ENCODE assay signal across 17 cellular contexts in genomic region chr2:70371753-70372152, GRCh38.
A peak's percentile ranks its signal among the peaks of the same experiment; 100 is the strongest.
DNase-seq lines count a peak whose midpoint lies in the region; ATAC-seq and TF ChIP-seq lines count a peak whose summit lies in the region.
"Had no signal": no experiment of that assay in that cellular context is flagged by ENCODE, and none has a peak within 500 bp of the region (broad histone marks: within the 10 kb centered on the region; RNA-seq: fewer than 3 reads in every experiment).

No MANE protein-coding gene starts in this region.

- H3K4me1 Mint-ChIP-seq in progenitor cell of endocrine pancreas (ENCODE audit: low read depth) = no peaks in the 10 kb centered on the region
- H3K4me1 Mint-ChIP-seq: activated naive CD8-positive, alpha-beta T cell treated with anti-CD3 and anti-CD28 coated beads, Interleukin-2, amount 10 ng/mL, durations not matched to agents 7 days and 5 days had no signal

- DNase-seq in A172 (ENCODE audit: low spot score) = peak; percentile 85
- DNase-seq in H4 (ENCODE audit: low spot score) = peak; percentile 35
- DNase-seq in SW 1271 (lab: John Stamatoyannopoulos, UW) = peak; percentile 26 to 85
- DNase-seq in fibroblast of mammary gland (ENCODE audit: low read depth) = peak; percentile 67
- DNase-seq in central memory CD4-positive, alpha-beta T cell = no peak
- DNase-seq in progenitor cell of endocrine pancreas (ENCODE audit: low spot score, unreplicated experiment) = no peak
- DNase-seq: activated naive CD8-positive, alpha-beta T cell treated with anti-CD3 and anti-CD28 coated beads, Interleukin-2, amount 10 ng/mL, durations not matched to agents 7 days and 5 days; DND-41; H7; NCI-H1105 treated with DMSO at 0.1 percent for 48 hours; NCI-H524 treated with DMSO at 0.1 percent for 48 hours; occipital lobe; SHP77 treated with DMSO at 0.1 percent for 48 hours; WERI-Rb-1 had no signal

- H3K36me3 Mint-ChIP-seq in progenitor cell of endocrine pancreas (ENCODE audit: insufficient read depth) = no peaks in the 10 kb centered on the region
- H3K36me3 Mint-ChIP-seq: activated naive CD8-positive, alpha-beta T cell treated with anti-CD3 and anti-CD28 coated beads, Interleukin-2, amount 10 ng/mL, durations not matched to agents 7 days and 5 days had no signal

- H3K4me3 Mint-ChIP-seq in progenitor cell of endocrine pancreas (ENCODE audit: low read depth) = no peak overlapping the region
- H3K4me3 Mint-ChIP-seq: activated naive CD8-positive, alpha-beta T cell treated with anti-CD3 and anti-CD28 coated beads, Interleukin-2, amount 10 ng/mL, durations not matched to agents 7 days and 5 days had no signal

- no peak overlapping the region for H3K27ac Mint-ChIP-seq in progenitor cell of endocrine pancreas
- H3K27ac Mint-ChIP-seq: activated naive CD8-positive, alpha-beta T cell treated with anti-CD3 and anti-CD28 coated beads, Interleukin-2, amount 10 ng/mL, durations not matched to agents 7 days and 5 days had no signal

- ATAC-seq in GM18517 (IDR thresholded peaks at IDR 0.05; ENCODE audit: unreplicated experiment) (no peak), HG03442 (IDR thresholded peaks at IDR 0.05; ENCODE audit: unreplicated experiment) (no peak)

- H3K27me3 Mint-ChIP-seq in progenitor cell of endocrine pancreas = no peaks in the 10 kb centered on the region

- H3K4me3 ChIP-seq in fibroblast of mammary gland (ENCODE audit: control insufficient read depth, low read depth, low read length) = no peak overlapping the region
- H3K4me3 ChIP-seq: lung had no signal

- H3K9me3 Mint-ChIP-seq in progenitor cell of endocrine pancreas (ENCODE audit: low read depth) = peaks cover 4% of the 10 kb centered on the region

- TF ChIP-seq CTCF in fibroblast of mammary gland (conservative IDR thresholded peaks at IDR 0.05; ENCODE audit: control insufficient read depth, insufficient read depth, low read depth, low read length) = no peak
- no peak for TF ChIP-seq CTCF in progenitor cell of endocrine pancreas (IDR thresholded peaks at IDR 0.05; ENCODE audit: unreplicated experiment)

Comparison
In these comparisons a context has a peak if more than half of its experiments do, and no peak if none do; other contexts are left out.
1. DNase-seq: peak in A172 (single experiment), H4 (single experiment), SW 1271 (2 of 2) and fibroblast of mammary gland (single experiment); none in central memory CD4-positive, alpha-beta T cell (single experiment) and progenitor cell of endocrine pancreas (single experiment).